Comparison of ENCODE assay signal across 8 cellular contexts in genomic region chr12:111600296-111600562, GRCh38. TPM values are rescaled to one million over a fixed set of nuclear protein-coding genes. Genes with fewer than 3 reads are reported as not detected.
A peak's percentile ranks its signal among the peaks of the same experiment; 100 is the strongest.
DNase-seq lines count a peak whose midpoint lies in the region; ATAC-seq and TF ChIP-seq lines count a peak whose summit lies in the region.

No MANE protein-coding gene starts in this region.

- peaks cover 19% of the 10 kb centered on the region for H3K4me1 Mint-ChIP-seq in GM23338

- peak overlapping the region; percentile 95 for H3K27ac ChIP-seq in GM23338 (ENCODE audit: low read depth)

- peaks cover 15% of the 10 kb centered on the region for H4K20me1 ChIP-seq in GM23338 (replicated peaks; ENCODE audit: insufficient read depth)

- H3K36me3 ChIP-seq in GM23338 (ENCODE audit: insufficient read depth): no peaks in the 10 kb centered on the region

- H3F3A ChIP-seq in GM23338 (replicated peaks; ENCODE audit: low read depth): peaks cover 11% of the 10 kb centered on the region; the same call in 1 of the 2 replicates

- H3K4me3 Mint-ChIP-seq in GM23338: peak overlapping the region; percentile 80

- H3K27me3 ChIP-seq in GM23338 (ENCODE audit: insufficient read depth): no peaks in the 10 kb centered on the region

- ATAC-seq in GM23338 (no peak), GM19452 (IDR thresholded peaks at IDR 0.05; ENCODE audit: unreplicated experiment) (no peak), HG02884 (IDR thresholded peaks at IDR 0.05; ENCODE audit: unreplicated experiment) (no peak)

- H3K27ac Mint-ChIP-seq in GM23338: peak overlapping the region; percentile 79

- H3K9me3 Mint-ChIP-seq in GM23338: peaks cover 6% of the 10 kb centered on the region; the same call in 1 of the 3 replicates

- H3K4me1 ChIP-seq in GM23338 (ENCODE audit: insufficient read depth): peaks cover 22% of the 10 kb centered on the region

- no peak for TF ChIP-seq CTCF in GM23338 (conservative IDR thresholded peaks at IDR 0.05; ENCODE audit: low read depth in 2 of 2)
- no peak for TF ChIP-seq CTCF in WI38 (IDR thresholded peaks at IDR 0.05; ENCODE audit: low read depth, low read length)
- no peak for TF ChIP-seq CTCF in fibroblast of villous mesenchyme (IDR thresholded peaks at IDR 0.05; ENCODE audit: insufficient read depth, low read depth, low read length)

- DNase-seq in GM23338 (ENCODE audit: low spot score): no peak
- no peak for DNase-seq in fibroblast of villous mesenchyme (ENCODE audit: low read depth)
- DNase-seq in skeletal muscle cell (ENCODE audit: low read depth): no peak
- no peak for DNase-seq in central memory CD4-positive, alpha-beta T cell
- no peak for DNase-seq in NCI-H187 (lab: John Stamatoyannopoulos, UW)

- H3K4me3 ChIP-seq in GM23338: peak overlapping the region; percentile 84
- peak overlapping the region; percentile 94 for H3K4me3 ChIP-seq in WI38 (ENCODE audit: low read depth, low read length)
- peak overlapping the region; percentile 95 for H3K4me3 ChIP-seq in fibroblast of villous mesenchyme (ENCODE audit: low read depth, low read length)
- peak overlapping the region; percentile 93 for H3K4me3 ChIP-seq in skeletal muscle cell (ENCODE audit: low read depth, low read length)

- H3K79me2 ChIP-seq in GM23338 (replicated peaks; ENCODE audit: insufficient read depth): peaks cover 39% of the 10 kb centered on the region

- H3K27me3 Mint-ChIP-seq in GM23338 (ENCODE audit: insufficient read depth, low read depth, poor library complexity): peaks cover 16% of the 10 kb centered on the region

- H3K9me2 ChIP-seq in GM23338 (ENCODE audit: insufficient read depth): no peaks in the 10 kb centered on the region

- peaks cover 13% of the 10 kb centered on the region; the same call in 2 of the 3 replicates for H3K36me3 Mint-ChIP-seq in GM23338 (ENCODE audit: low read depth)

- peak overlapping the region; percentile 85 for H3K4me2 ChIP-seq in GM23338

- peak overlapping the region; percentile 54 for H2AFZ ChIP-seq in GM23338

TF ChIP-seq in GM23338, 12 proteins besides CTCF, POLR2A, EP300 and RAD21:
- no peak for TF ChIP-seq POLR2AphosphoS5 (IDR thresholded peaks at IDR 0.05; ENCODE audit: low read depth)
- no peak for TF ChIP-seq CREB1 (CRISPR knock-in tag; IDR thresholded peaks at IDR 0.05; ENCODE audit: low read depth)
- TF ChIP-seq ETS1 (IDR thresholded peaks at IDR 0.05): no peak
- no peak for TF ChIP-seq EZH2phosphoT487 (IDR thresholded peaks at IDR 0.05; ENCODE audit: unreplicated experiment)
- TF ChIP-seq ZNF462 (CRISPR knock-in tag; IDR thresholded peaks at IDR 0.05): no peak
- no peak for TF ChIP-seq ZNF331 (CRISPR knock-in tag; IDR thresholded peaks at IDR 0.05; ENCODE audit: low read depth)
- TF ChIP-seq ZNF114 (CRISPR knock-in tag; IDR thresholded peaks at IDR 0.05): no peak
- TF ChIP-seq REST (IDR thresholded peaks at IDR 0.05; ENCODE audit: unreplicated experiment): no peak
- TF ChIP-seq STAT1 (IDR thresholded peaks at IDR 0.05; ENCODE audit: unreplicated experiment): no peak
- TF ChIP-seq JUNB (IDR thresholded peaks at IDR 0.05; ENCODE audit: unreplicated experiment): no peak

RNA-seq across cellular contexts. Expression of gene ATXN2, which starts 1.1 kb away (rescaled TPM):
- total RNA-seq in GM23338 (2014; rRNA removed; shearing (Covaris generic)): 44.8 and 52.9 TPM in 2 replicates
- 59.5 and 61.0 TPM in 2 replicates for polyA plus RNA-seq in GM23338 (2016; fragmentation: Nextera tagmentation; extraction: Ambion mirVana)
- total RNA-seq in fibroblast of villous mesenchyme: 48.3 and 71.7 TPM in 2 replicates
